Comparison of ENCODE assay signal across 13 cellular contexts in genomic region chr12:75975692-75976091, GRCh38. TPM values are rescaled to one million over a fixed set of nuclear protein-coding genes. Genes with fewer than 3 reads are reported as not detected.
DNase-seq lines count a peak whose midpoint lies in the region; ATAC-seq and TF ChIP-seq lines count a peak whose summit lies in the region.
"Had no signal": no experiment of that assay in that cellular context is flagged by ENCODE, and none has a peak within 500 bp of the region (broad histone marks: within the 10 kb centered on the region; RNA-seq: fewer than 3 reads in every experiment).

No MANE protein-coding gene starts in this region.

- no peaks in the 10 kb centered on the region for H3K9me3 ChIP-seq in neuron (ENCODE audit: low read length)
- H3K9me3 ChIP-seq in body of pancreas: no peaks in the 10 kb centered on the region
- H3K9me3 ChIP-seq: SK-N-SH had no signal

- H3K36me3 Mint-ChIP-seq in T-helper 1 cell treated with Interleukin-12 subunit alpha and Interleukin-12 subunit beta and Interleukin-4 antibody, amounts not matched to agents 30 μg/mL and 1 μg/mL, for 36 hours (ENCODE audit: low read depth): peaks cover 4% of the 10 kb centered on the region
- peaks cover 4% of the 10 kb centered on the region for H3K36me3 Mint-ChIP-seq in activated CD8-positive, alpha-beta T cell treated with anti-CD3 and anti-CD28 coated beads, Interleukin-2, amount 10 ng/mL, durations not matched to agents 7 days and 5 days (ENCODE audit: low read depth)

- TF ChIP-seq CTCF in NB4 (IDR thresholded peaks at IDR 0.05; ENCODE audit: low read depth, low read length) (no peak), body of pancreas (IDR thresholded peaks at IDR 0.05) (no peak)

- peaks cover 5% of the 10 kb centered on the region for H3K9me3 Mint-ChIP-seq in T-helper 1 cell treated with Interleukin-12 subunit alpha and Interleukin-12 subunit beta and Interleukin-4 antibody, amounts not matched to agents 30 μg/mL and 1 μg/mL, for 36 hours
- peaks cover 4% of the 10 kb centered on the region for H3K9me3 Mint-ChIP-seq in activated CD8-positive, alpha-beta T cell treated with anti-CD3 and anti-CD28 coated beads, Interleukin-2, amount 10 ng/mL, durations not matched to agents 7 days and 5 days (ENCODE audit: insufficient read depth)

- CTCF ChIA-PET in activated CD8-positive, alpha-beta T cell treated with anti-CD3 and anti-CD28 coated beads, Interleukin-2, amount 10 ng/mL, durations not matched to agents 7 days and 5 days (lab: Charles Lee): interaction anchor here (1.4 kb wide), 1 partner anchor 56 kb away, joined by 5 read pairs; the partner anchor contains the start of gene PHLDA1

- intact Hi-C loops in body of pancreas (cut with DNase I): no loop called here

- H3K27me3 ChIP-seq in neuron (ENCODE audit: insufficient read depth, low read length) (no peaks in the 10 kb centered on the region), body of pancreas (no peaks in the 10 kb centered on the region)

- H2AFZ ChIP-seq in neuron (ENCODE audit: low read depth, low read length): peak overlapping the region; percentile 19
- H2AFZ ChIP-seq: parathyroid adenoma had no signal

- POLR2A ChIA-PET in activated CD8-positive, alpha-beta T cell treated with anti-CD3 and anti-CD28 coated beads, Interleukin-2, amount 10 ng/mL, durations not matched to agents 7 days and 5 days (lab: Charles Lee): no interaction called here

- H3K4me3 ChIP-seq in NB4 (ENCODE audit: low read depth, low read length) (no peak overlapping the region), neuron (ENCODE audit: low read length) (no peak overlapping the region), body of pancreas (no peak overlapping the region)

- H3K4me3 Mint-ChIP-seq in T-helper 1 cell treated with Interleukin-12 subunit alpha and Interleukin-12 subunit beta and Interleukin-4 antibody, amounts not matched to agents 30 μg/mL and 1 μg/mL, for 36 hours: no peak overlapping the region
- H3K4me3 Mint-ChIP-seq in activated CD8-positive, alpha-beta T cell treated with anti-CD3 and anti-CD28 coated beads, Interleukin-2, amount 10 ng/mL, durations not matched to agents 7 days and 5 days: no peak overlapping the region

- H3K27ac Mint-ChIP-seq in T-helper 1 cell treated with Interleukin-12 subunit alpha and Interleukin-12 subunit beta and Interleukin-4 antibody, amounts not matched to agents 30 μg/mL and 1 μg/mL, for 36 hours: peak overlapping the region; percentile 62
- peak overlapping the region; percentile 5 for H3K27ac Mint-ChIP-seq in activated CD8-positive, alpha-beta T cell treated with anti-CD3 and anti-CD28 coated beads, Interleukin-2, amount 10 ng/mL, durations not matched to agents 7 days and 5 days

- peaks cover 45% of the 10 kb centered on the region for H3K4me1 ChIP-seq in neuron (ENCODE audit: insufficient read depth, low read length)
- peaks cover 23% of the 10 kb centered on the region for H3K4me1 ChIP-seq in body of pancreas
- H3K4me1 ChIP-seq: parathyroid adenoma had no signal

- no peaks in the 10 kb centered on the region for H3K27me3 Mint-ChIP-seq in T-helper 1 cell treated with Interleukin-12 subunit alpha and Interleukin-12 subunit beta and Interleukin-4 antibody, amounts not matched to agents 30 μg/mL and 1 μg/mL, for 36 hours (ENCODE audit: low read depth)
- no peaks in the 10 kb centered on the region for H3K27me3 Mint-ChIP-seq in activated CD8-positive, alpha-beta T cell treated with anti-CD3 and anti-CD28 coated beads, Interleukin-2, amount 10 ng/mL, durations not matched to agents 7 days and 5 days (ENCODE audit: low read depth)

- DNase-seq in T-helper 1 cell (no peak), NB4 (ENCODE audit: low read depth) (peak; percentile 60), hypothalamus (lab: John Stamatoyannopoulos, UW) (no peak), body of pancreas (no peak)
- DNase-seq in activated CD8-positive, alpha-beta T cell treated with anti-CD3 and anti-CD28 coated beads, Interleukin-2, amount 10 ng/mL, durations not matched to agents 7 days and 5 days: no peak
- DNase-seq: activated naive CD4-positive, alpha-beta T cell; cerebellar nuclear complex; NCI-H524 treated with DMSO at 0.1 percent for 48 hours; SK-N-SH had no signal

- no peak for TF ChIP-seq POLR2A in NB4 (IDR thresholded peaks at IDR 0.05; ENCODE audit: extremely low read depth, insufficient read length)
- no peak for TF ChIP-seq POLR2A in body of pancreas (IDR thresholded peaks at IDR 0.05)

- H3K4me1 Mint-ChIP-seq in T-helper 1 cell treated with Interleukin-12 subunit alpha and Interleukin-12 subunit beta and Interleukin-4 antibody, amounts not matched to agents 30 μg/mL and 1 μg/mL, for 36 hours (ENCODE audit: low read depth): peaks cover 39% of the 10 kb centered on the region
- H3K4me1 Mint-ChIP-seq in activated CD8-positive, alpha-beta T cell treated with anti-CD3 and anti-CD28 coated beads, Interleukin-2, amount 10 ng/mL, durations not matched to agents 7 days and 5 days (ENCODE audit: low read depth): peaks cover 40% of the 10 kb centered on the region

- H3K27ac ChIP-seq in body of pancreas: no peak overlapping the region
- H3K27ac ChIP-seq: parathyroid adenoma had no signal

- 71 to 78% methylated on average over 2 of the region's 2 CpGs for WGBS in body of pancreas, 2 donors

- no peak for ATAC-seq in activated CD8-positive, alpha-beta T cell treated with anti-CD3 and anti-CD28 coated beads, Interleukin-2, amount 10 ng/mL, durations not matched to agents 7 days and 5 days
- ATAC-seq in GM21526 (IDR thresholded peaks at IDR 0.05; ENCODE audit: low FRiP score, unreplicated experiment): no peak
- ATAC-seq in body of pancreas: no peak

- no peaks in the 10 kb centered on the region for H3K36me3 ChIP-seq in neuron (ENCODE audit: insufficient read depth, low read length)
- H3K36me3 ChIP-seq in body of pancreas (replicated peaks in 1 of 2; ENCODE audit: insufficient read depth in 1 of 2, low read depth in 2 of 2): no peaks in the 10 kb centered on the region

RNA-seq across cellular contexts. Expression of gene PHLDA1, which starts 55.9 kb away (rescaled TPM):
- 1 to 10 TPM; 5.6 to 6.1 TPM for total RNA-seq in activated CD8-positive, alpha-beta T cell treated with anti-CD3 and anti-CD28 coated beads, Interleukin-2, amount 10 ng/mL, durations not matched to agents 7 days and 5 days
- 10 to 100 TPM; 11.9 to 22.4 TPM for total RNA-seq in body of pancreas
